ENCODE assay signal across 19 cellular contexts in the genomic region with DNA sequence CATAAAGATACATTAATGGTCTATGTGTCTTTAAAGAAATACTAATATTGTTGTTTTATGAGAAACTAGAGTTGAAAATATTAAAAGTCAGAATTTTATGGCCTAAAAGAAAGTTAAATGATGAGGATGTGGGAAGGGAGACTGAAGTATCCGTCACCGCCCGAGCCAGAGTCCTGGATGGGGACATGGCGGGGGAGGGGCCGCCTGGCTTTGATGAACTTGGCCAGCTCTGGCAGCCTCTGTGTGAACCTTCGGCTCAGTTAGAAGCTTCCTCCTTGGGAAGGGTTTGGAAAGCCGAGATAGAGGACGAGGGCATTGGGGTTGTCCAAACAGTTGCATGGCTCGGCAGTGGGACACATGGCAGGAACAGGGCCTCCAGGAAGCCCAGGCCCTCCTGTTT. TPM values are rescaled to one million over a fixed set of nuclear protein-coding genes. Genes with fewer than 3 reads are reported as not detected.
DNase-seq lines count a peak whose midpoint lies in the region; ATAC-seq and TF ChIP-seq lines count a peak whose summit lies in the region.
"Had no signal": no experiment of that assay in that cellular context is flagged by ENCODE, and none has a peak within 500 bp of the region (broad histone marks: within the 10 kb centered on the region; RNA-seq: fewer than 3 reads in every experiment).

No MANE protein-coding gene starts in this region.

- 5 to 9% methylated on average over 9 of the region's 9 CpGs for WGBS in GM23248 (ENCODE audit: low coverage in 1 of 2, low lambda C conversion rate in 2 of 2, missing lambda C conversion rate in 2 of 2), 2 experiments

- no peaks in the 10 kb centered on the region for H3F3A ChIP-seq in GM23248 (ENCODE audit: insufficient read depth)

- intact Hi-C loops in ascending aorta (cut with DNase I) (no loop called here), left cardiac atrium (cut with DNase I) (no loop called here), mucosa of descending colon (cut with DNase I, micrococcal nuclease) (no loop called here)

- no peak overlapping the region for H3K4me2 ChIP-seq in GM23248 (ENCODE audit: unreplicated experiment)

- H3K4me1 ChIP-seq in ascending aorta (peaks cover 0 to 11% of the 10 kb centered on the region in 2 donors), mucosa of descending colon (ENCODE audit: low read depth) (peaks cover 22% of the 10 kb centered on the region), GM23248 (ENCODE audit: insufficient read depth) (no peaks in the 10 kb centered on the region)

- no peaks in the 10 kb centered on the region for H3K9me2 ChIP-seq in GM23248 (ENCODE audit: insufficient read depth)

- H3K9me3 ChIP-seq in ascending aorta (no peaks in the 10 kb centered on the region), mucosa of descending colon (no peaks in the 10 kb centered on the region), GM23248 (ENCODE audit: low read depth) (no peaks in the 10 kb centered on the region)

- peak overlapping the region in 1 of 2 donors; percentile 45 for H3K4me3 ChIP-seq in ascending aorta
- H3K4me3 ChIP-seq in mucosa of descending colon: no peak overlapping the region
- no peak overlapping the region for H3K4me3 ChIP-seq in GM23248

- H3K27me3 ChIP-seq in ascending aorta: no peaks in the 10 kb centered on the region
- H3K27me3 ChIP-seq in GM23248 (replicated peaks; ENCODE audit: insufficient read depth): peaks cover 44% of the 10 kb centered on the region

- peak overlapping the region; percentile 26 to 45 for H3K27ac ChIP-seq in ascending aorta
- H3K27ac ChIP-seq in GM23248: no peak overlapping the region

- H2AFZ ChIP-seq in GM23248: no peak overlapping the region

- ATAC-seq in left cardiac atrium: peak; percentile 54 to 59
- peak; percentile 28 for ATAC-seq in mucosa of descending colon
- ATAC-seq in HG03095 (IDR thresholded peaks at IDR 0.05; ENCODE audit: unreplicated experiment): no peak

- no peak overlapping the region for H3K9ac ChIP-seq in GM23248

- no peaks in the 10 kb centered on the region for H3K79me2 ChIP-seq in GM23248 (ENCODE audit: insufficient read depth)

- in situ Hi-C loops in GM23248 (cut with MboI): no loop called here

- DNase-seq in ascending aorta (ENCODE audit: low spot score in 2 of 2) (no peak), left cardiac atrium (peak; percentile 79), mucosa of descending colon (no peak), ecto neural progenitor cell (ENCODE audit: low spot score) (no peak), EL (no peak), GM23248 (no peak)
- DNase-seq: DMS 273 treated with DMSO at 0.1 percent for 48 hours; KBM-7; NCI-H1048; NCI-H146; NCI-H2107; NCI-H345; NCI-H69; NK-92 treated with Interleukin-12 subunit alpha and Interleukin-12 subunit beta, amount 100 ng/mL, for 24 hours; PC-3 had no signal

- no peaks in the 10 kb centered on the region for H4K20me1 ChIP-seq in GM23248 (ENCODE audit: insufficient read depth)

- H3K36me3 ChIP-seq in ascending aorta: no peaks in the 10 kb centered on the region
- H3K36me3 ChIP-seq in mucosa of descending colon (ENCODE audit: low read depth): no peaks in the 10 kb centered on the region
- no peaks in the 10 kb centered on the region for H3K36me3 ChIP-seq in GM23248 (ENCODE audit: low read depth)

- TF ChIP-seq CTCF in ascending aorta (IDR thresholded peaks at IDR 0.05) (no peak), mucosa of descending colon (IDR thresholded peaks at IDR 0.05) (no peak)

RNA-seq across cellular contexts. Expression of a gene that starts 6.8 kb away (rescaled TPM):
- not detected for total RNA-seq in ascending aorta
- total RNA-seq in left cardiac atrium: not detected
- total RNA-seq in mucosa of descending colon: 1 to 10 TPM; 2.3 to 7.0 (median 5.1) TPM
- not detected in 2 replicates for total RNA-seq in GM23248 (2014; rRNA removed; shearing (Covaris generic))
- not detected in 2 replicates for polyA plus RNA-seq in GM23248 (2016; fragmentation: Nextera tagmentation; extraction: Ambion mirVana)
- total RNA-seq: Daoy had no signal
- polyA plus RNA-seq: AG04450, BJ had no signal

RNA-seq across cellular contexts. Expression of a gene that starts 27.0 kb away (rescaled TPM):
- 0.43 TPM for total RNA-seq in ascending aorta
- 10 to 100 TPM; 20.6 to 25.3 TPM for total RNA-seq in left cardiac atrium
- 1 to 10 TPM; 5.4 to 9.3 (median 6.6) TPM for total RNA-seq in mucosa of descending colon
- total RNA-seq in GM23248 (2014; rRNA removed; shearing (Covaris generic)): 3.0 and 7.3 TPM in 2 replicates
- 0.66 and 0.82 TPM in 2 replicates for polyA plus RNA-seq in GM23248 (2016; fragmentation: Nextera tagmentation; extraction: Ambion mirVana)

RNA-seq across cellular contexts. Expression of a gene that starts 41.7 kb away (rescaled TPM):
- total RNA-seq in ascending aorta: not detected
- 1 to 10 TPM; 4.3 to 9.3 TPM for total RNA-seq in left cardiac atrium
- total RNA-seq in mucosa of descending colon: under 1 TPM in 2 of 3 donors, not detected in 1; 0.14 to 0.22 TPM
- total RNA-seq in GM23248 (2014; rRNA removed; shearing (Covaris generic)): not detected in 2 replicates
- not detected in 2 replicates for polyA plus RNA-seq in GM23248 (2016; fragmentation: Nextera tagmentation; extraction: Ambion mirVana)
- total RNA-seq: Daoy had no signal
- polyA plus RNA-seq: AG04450, BJ had no signal

RNA-seq across cellular contexts. Expression of a gene that starts 47.2 kb away (rescaled TPM):
- total RNA-seq in ascending aorta: 1,828 TPM
- 100 to 1,000 TPM; 733 to 750 TPM for total RNA-seq in left cardiac atrium
- 1,000 to 10,000 TPM; 1,171 to 1,284 (median 1,191) TPM for total RNA-seq in mucosa of descending colon
- 1,039 and 1,622 TPM in 2 replicates for total RNA-seq in GM23248 (2014; rRNA removed; shearing (Covaris generic))
- polyA plus RNA-seq in GM23248 (2016; fragmentation: Nextera tagmentation; extraction: Ambion mirVana): 566 and 639 TPM in 2 replicates
